8 cellular contexts compared by ENCODE assay signal in genomic region chr18:76496200-76496890, GRCh38. TPM values are rescaled to one million over a fixed set of nuclear protein-coding genes. Genes with fewer than 3 reads are reported as not detected.
DNase-seq lines count a peak whose midpoint lies in the region; ATAC-seq, FAIRE-seq and TF ChIP-seq lines count a peak whose summit lies in the region.

No MANE protein-coding gene starts in this region.

- H3K4me2 ChIP-seq in A549 (peak overlapping the region; percentile 92), HepG2 (ENCODE audit: low read depth, low read length) (peak overlapping the region; percentile 80)

- CTCF ChIA-PET in A549 (lab: Yijun Ruan, JAX), result interaction anchor here (1.4 kb wide), 1 partner anchor 8 kb away, joined by 3 read pairs; no protein-coding TSS in a partner anchor
- CTCF ChIA-PET in HepG2 (lab: Yijun Ruan, JAX; ENCODE audit: low intra/inter-chr PET ratio, low total read pairs), result no interaction called here

- TF ChIP-seq RAD21 in A549 (conservative IDR thresholded peaks at IDR 0.05 in 1 of 2, IDR thresholded peaks at IDR 0.05 in 1 of 2) (no peak), HepG2 (CRISPR knock-in tag; IDR thresholded peaks at IDR 0.05) (no peak)

- no peak overlapping the region for H2AFZ ChIP-seq in HepG2 (ENCODE audit: low read length)

- peaks cover 25% of the 10 kb centered on the region for H3K79me2 ChIP-seq in HepG2 (ENCODE audit: insufficient read depth, low read length)

- peak; percentile 8 to 33; a peak in 3 of 6 replicates for ATAC-seq in A549
- peak; percentile 11 for ATAC-seq in HepG2
- ATAC-seq in stimulated activated naive B cell treated with anti-CD40 and anti-IgM and Interleukin-4, amounts not matched to agents 10 μg/mL and 1 μg/mL and 100 μg/mL, for 72 hours (replicated peaks), result no peak
- no peak for ATAC-seq in GM21576 (IDR thresholded peaks at IDR 0.05; ENCODE audit: unreplicated experiment)

- TF ChIP-seq POLR2A in A549 (IDR thresholded peaks at IDR 0.05; ENCODE audit: low read length), result no peak
- peak; percentile 40 to 50; a peak in 2 of 4 replicates for TF ChIP-seq POLR2A in HepG2 (IDR thresholded peaks at IDR 0.05; ENCODE audit: insufficient read depth in 1 of 2, low read depth in 2 of 2, low read length in 2 of 2)

- TF ChIP-seq EP300 in A549 (IDR thresholded peaks at IDR 0.05) (no peak), HepG2 (IDR thresholded peaks at IDR 0.05; ENCODE audit: low read depth in 2 of 2, low read length in 2 of 2) (no peak), HepG2 (CRISPR knock-in tag; IDR thresholded peaks at IDR 0.05; ENCODE audit: borderline replicate concordance) (no peak)

- H3K4me1 ChIP-seq in A549 (no peaks in the 10 kb centered on the region), HepG2 (ENCODE audit: insufficient read depth, low read length) (peaks cover 7% of the 10 kb centered on the region)

- no peak overlapping the region for H3K9ac ChIP-seq in SK-N-MC (ENCODE audit: insufficient read length)
- peak overlapping the region; percentile 79 for H3K9ac ChIP-seq in HepG2 (ENCODE audit: insufficient read depth, low read depth, low read length)

- 49% methylated on average over 17 of the region's 47 CpGs for WGBS in A549 (ENCODE audit: missing lambda C conversion rate)
- WGBS in HepG2 (ENCODE audit: low lambda C conversion rate), result 12% methylated on average over 17 of the region's 47 CpGs

- H3K36me3 ChIP-seq in SK-N-MC (ENCODE audit: insufficient read depth, low read length), result no peaks in the 10 kb centered on the region
- no peaks in the 10 kb centered on the region for H3K36me3 ChIP-seq in HepG2 (replicated peaks in 1 of 2; ENCODE audit: control insufficient read depth in 1 of 2, insufficient read depth in 2 of 2, low read length in 2 of 2)

- TF ChIP-seq CTCF in A549 (IDR thresholded peaks at IDR 0.05) (no peak), HFF-Myc (IDR thresholded peaks at IDR 0.05; ENCODE audit: low read depth, low read length, missing control alignments) (no peak), HepG2 (CRISPR knock-in tag; IDR thresholded peaks at IDR 0.05) (no peak)

- H3K9me3 ChIP-seq in A549, result no peaks in the 10 kb centered on the region
- no peaks in the 10 kb centered on the region for H3K9me3 ChIP-seq in SK-N-MC (ENCODE audit: low read depth, low read length)
- H3K9me3 ChIP-seq in HepG2 (ENCODE audit: low read length), result no peaks in the 10 kb centered on the region

- BruUV-seq in HepG2 (replicated peaks; lab: Mats Ljungman, UMichigan), result no TSS peak

- H3K9me3 Mint-ChIP-seq in stimulated activated naive B cell treated with anti-CD40 and anti-IgM and Interleukin-4, amounts not matched to agents 10 μg/mL and 1 μg/mL and 100 μg/mL, for 72 hours, result no peaks in the 10 kb centered on the region

- peaks cover 22 to 68% of the 10 kb centered on the region in 2 donors for H3K4me1 Mint-ChIP-seq in stimulated activated naive B cell treated with anti-CD40 and anti-IgM and Interleukin-4, amounts not matched to agents 10 μg/mL and 1 μg/mL and 100 μg/mL, for 72 hours

- peaks cover 11 to 12% of the 10 kb centered on the region in 2 donors for H3K36me3 Mint-ChIP-seq in stimulated activated naive B cell treated with anti-CD40 and anti-IgM and Interleukin-4, amounts not matched to agents 10 μg/mL and 1 μg/mL and 100 μg/mL, for 72 hours

- in situ Hi-C loops in HepG2 (cut with HindIII; ENCODE audit: extremely low pct_ligation_motif_present, low pct_unique_long_range_greater_than_20kb), result no loop called here

- POLR2A ChIA-PET in A549 (lab: Yijun Ruan, JAX) (no interaction called here), HepG2 (lab: Yijun Ruan, JAX) (interaction anchor here (0.9 to 1.2 kb wide), 3 partner anchors 33 to 213 kb away, joined by 3 to 4 read pairs (median 4); no protein-coding TSS in a partner anchor)

- DNase-seq in A549 (ENCODE audit: low read depth in 1 of 2, low spot score in 1 of 2) (peak in 1 of 2 experiments; percentile 47), HFF-Myc (ENCODE audit: extremely low read depth, low read depth) (no peak), SK-N-MC (ENCODE audit: low read depth, low spot score) (no peak), caudate nucleus (lab: John Stamatoyannopoulos, UW) (peak in 12 of 61 donors; percentile 8 to 62 (median 32)), HepG2 (ENCODE audit: low spot score) (peak; percentile 22), middle frontal gyrus (ENCODE audit: extremely low spot score, low spot score) (no peak)
- peak; percentile 42 for DNase-seq in stimulated activated naive B cell treated with anti-CD40 and anti-IgM and Interleukin-4, amounts not matched to agents 10 μg/mL and 1 μg/mL and 100 μg/mL, for 72 hours

- no peaks in the 10 kb centered on the region; a peak in 1 of 5 replicates for H3K27me3 ChIP-seq in HepG2 (ENCODE audit: control insufficient read depth in 1 of 2, insufficient read depth in 2 of 2, low read length in 2 of 2)

- FAIRE-seq in A549 (lab: Jason Lieb, UNC) (no peak), HepG2 (lab: Jason Lieb, UNC) (no peak)

- H3K27me3 Mint-ChIP-seq in stimulated activated naive B cell treated with anti-CD40 and anti-IgM and Interleukin-4, amounts not matched to agents 10 μg/mL and 1 μg/mL and 100 μg/mL, for 72 hours, result no peaks in the 10 kb centered on the region

- intact Hi-C loops in HepG2 (cut with micrococcal nuclease; ENCODE audit: unreplicated experiment), result loop anchor here (1.0 to 10.0 kb wide), 2 partner anchors 33 to 92 kb away; no protein-coding TSS in a partner anchor

- H3K27ac ChIP-seq in A549, result peak overlapping the region; percentile 84 to 99
- peak overlapping the region; percentile 99 for H3K27ac ChIP-seq in SK-N-MC
- H3K27ac ChIP-seq in caudate nucleus (ENCODE audit: low read depth, low read length), result peak overlapping the region; percentile 69
- H3K27ac ChIP-seq in HepG2 (ENCODE audit: extremely low read length, insufficient read depth, low read length), result peak overlapping the region; percentile 72

- no peaks in the 10 kb centered on the region for H4K20me1 ChIP-seq in HepG2 (ENCODE audit: insufficient read depth, low read length)

- H3K4me3 ChIP-seq in A549, result peak overlapping the region; percentile 91
- H3K4me3 ChIP-seq in HFF-Myc (replicated peaks; ENCODE audit: low read depth, low read length), result peak overlapping the region; percentile 77
- H3K4me3 ChIP-seq in SK-N-MC, result no peak overlapping the region
- H3K4me3 ChIP-seq in HepG2 (replicated peaks in 1 of 3; ENCODE audit: insufficient read depth in 1 of 3, low read depth in 2 of 3, low read length in 3 of 3), result peak overlapping the region; percentile 70 to 84 (median 84)

- peak overlapping the region; percentile 96 for H3K27ac Mint-ChIP-seq in stimulated activated naive B cell treated with anti-CD40 and anti-IgM and Interleukin-4, amounts not matched to agents 10 μg/mL and 1 μg/mL and 100 μg/mL, for 72 hours

- peak overlapping the region; percentile 93 to 96 for H3K4me3 Mint-ChIP-seq in stimulated activated naive B cell treated with anti-CD40 and anti-IgM and Interleukin-4, amounts not matched to agents 10 μg/mL and 1 μg/mL and 100 μg/mL, for 72 hours

TF ChIP-seq in A549, 52 proteins besides CTCF, POLR2A, EP300 and RAD21 (continues in another document):
- TF ChIP-seq NPAS2 (CRISPR knock-in tag; IDR thresholded peaks at IDR 0.05; ENCODE audit: borderline replicate concordance), result no peak

TF ChIP-seq in HepG2, 621 proteins besides CTCF, POLR2A, EP300 and RAD21 (continues in another document):
- no peak for TF ChIP-seq NR2F2 (IDR thresholded peaks at IDR 0.05; ENCODE audit: borderline replicate concordance, low read depth)
- no peak for TF ChIP-seq IKZF5 (CRISPR knock-in tag; IDR thresholded peaks at IDR 0.05)
- no peak for TF ChIP-seq RBM39 (IDR thresholded peaks at IDR 0.05; ENCODE audit: low read depth, low read length, poor library complexity, severe bottlenecking)
- no peak for TF ChIP-seq THAP11 (CRISPR knock-in tag; IDR thresholded peaks at IDR 0.05)
- peak; percentile 15 for TF ChIP-seq SKI (IDR thresholded peaks at IDR 0.05; ENCODE audit: partially characterized antibody)
- no peak for TF ChIP-seq AHR (CRISPR knock-in tag; IDR thresholded peaks at IDR 0.05)

RNA-seq across cellular contexts. Expression of gene ZNF516, which starts 1.3 kb away (rescaled TPM):
- polyA plus RNA-seq in A549 (2011; rRNA removed) (2.9 and 3.9 TPM in 2 replicates), A549 (2017; fragmentation: RNase III; extraction: RNeasy Plus Mini Kit Qiagen cat#74134 plus additional on column Dnase treatment) (3.2 to 4.9 TPM (median 4.3 TPM) in 3 replicates), HepG2 (2011; rRNA removed) (15.9 and 16.6 TPM in 2 replicates)
- polyA plus RNA-seq in A549 (2012; cell fraction: cytosol; rRNA removed), result 1.4 and 2.3 TPM in 2 replicates
- polyA plus RNA-seq in A549 (2012; cell fraction: nucleus; rRNA removed), result 5.1 and 6.8 TPM in 2 replicates
- 4.5 and 11.1 TPM in 2 replicates for polyA minus RNA-seq in A549 (2011; rRNA and poly(A)+ RNA removed)
- total RNA-seq in HepG2 (2016; rRNA removed; fragmentation: Illumina TruSeq; extraction: Trizol), result 13.7 and 18.7 TPM in 2 replicates
- total RNA-seq in HepG2 (2016; cell fraction: cytosol; rRNA removed; fragmentation: Illumina TruSeq; extraction: Trizol; ENCODE audit: low read depth), result 8.6 and 8.9 TPM in 2 replicates
- total RNA-seq in HepG2 (2016; cell fraction: insoluble cytoplasmic fraction; rRNA removed; fragmentation: Illumina TruSeq; extraction: Trizol), result 12.1 and 14.0 TPM in 2 replicates
- 13.3 and 14.6 TPM in 2 replicates for total RNA-seq in HepG2 (2016; cell fraction: membrane; rRNA removed; fragmentation: Illumina TruSeq; extraction: Trizol)
- 22.7 and 24.6 TPM in 2 replicates for total RNA-seq in HepG2 (2016; cell fraction: nucleus; rRNA removed; fragmentation: Illumina TruSeq; extraction: Trizol)
- 7.7 and 8.0 TPM in 2 replicates for polyA plus RNA-seq in HepG2 (2011; cell fraction: cytosol; rRNA removed)
- 47.5 and 64.5 TPM in 2 replicates for polyA plus RNA-seq in HepG2 (2011; cell fraction: nucleus; rRNA removed)
- 17.9 and 19.5 TPM in 2 replicates for polyA plus RNA-seq in HepG2 (2012)
- 0.54 and 1.1 TPM in 2 replicates for polyA plus RNA-seq in HepG2 (2016; cell fraction: cytosol; fragmentation: Illumina TruSeq; extraction: Trizol; ENCODE audit: low read depth)
- polyA plus RNA-seq in HepG2 (2016; cell fraction: insoluble cytoplasmic fraction; fragmentation: Illumina TruSeq; extraction: Trizol; ENCODE audit: low read depth), result 10.2 and 12.1 TPM in 2 replicates
- polyA plus RNA-seq in HepG2 (2016; cell fraction: membrane; fragmentation: Illumina TruSeq; extraction: Trizol; ENCODE audit: low read depth), result 2.0 and 2.4 TPM in 2 replicates
- 27.0 and 28.2 TPM in 2 replicates for polyA plus RNA-seq in HepG2 (2016; cell fraction: nucleus; fragmentation: Illumina TruSeq; extraction: Trizol; ENCODE audit: insufficient read depth, low read depth)
- 0.23 and 36.8 TPM in 2 replicates for polyA minus RNA-seq in HepG2 (2011; rRNA and poly(A)+ RNA removed; ENCODE audit: low replicate concordance)
- polyA minus RNA-seq in HepG2 (2011; cell fraction: cytosol; rRNA and poly(A)+ RNA removed), result 18.4 and 18.5 TPM in 2 replicates
- polyA minus RNA-seq in HepG2 (2011; cell fraction: nucleus; rRNA and poly(A)+ RNA removed), result 61.5 and 68.2 TPM in 2 replicates

Comparison
In these comparisons a context has a peak if more than half of its experiments do, and no peak if none do; other contexts are left out.
1. ATAC-seq: peak in A549 (2 of 2) and HepG2 (single experiment); none in stimulated activated naive B cell treated with anti-CD40 and anti-IgM and Interleukin-4, amounts not matched to agents 10 μg/mL and 1 μg/mL and 100 μg/mL, for 72 hours (0 of 2) and GM21576 (single experiment).
2. DNase-seq: peak in HepG2 (single experiment) and stimulated activated naive B cell treated with anti-CD40 and anti-IgM and Interleukin-4, amounts not matched to agents 10 μg/mL and 1 μg/mL and 100 μg/mL, for 72 hours (single experiment); none in HFF-Myc (single experiment), SK-N-MC (single experiment) and middle frontal gyrus (single experiment).
3. Of the 38 proteins assayed by ChIP-seq in both HepG2 and A549: peak only in HepG2: BHLHE40, MAX, MAZ and POLR2A; only in A549: none; in both: ZFP36; in neither: 32; mixed calls (peak in some experiments, not most) for 1.
4. Peak in every context shown above with its lines, with median percentiles within 50 percentile points of each other: H3K27ac ChIP-seq.